ENCODE assay signal across 1 cellular context in genomic region chr5:7897014-7897600, GRCh38.
A peak's percentile ranks its signal among the peaks of the same experiment; 100 is the strongest.
TF ChIP-seq lines count a peak whose summit lies in the region.

No MANE protein-coding gene starts in this region.

TF ChIP-seq in K562, 482 proteins besides CTCF, POLR2A, EP300 and RAD21:
- TF ChIP-seq CHAMP1 (IDR thresholded peaks at IDR 0.05): 0 out of 2 replicates have a peak, but pooled peaks have one; percentile 32
- TF ChIP-seq ZNF79 (CRISPR knock-in tag; IDR thresholded peaks at IDR 0.05; ENCODE audit: low read depth): no peak
- TF ChIP-seq TFE3 (CRISPR knock-in tag; IDR thresholded peaks at IDR 0.05): peak; percentile 76
- peak; percentile 67; the same call in 1 of the 2 replicates for TF ChIP-seq JUND (IDR thresholded peaks at IDR 0.05; ENCODE audit: borderline replicate concordance, low read depth, low read length)
- peak; percentile 78 for TF ChIP-seq JUND (tag; IDR thresholded peaks at IDR 0.05; ENCODE audit: borderline replicate concordance, low read depth, low read length)
- peak; percentile 67 for TF ChIP-seq ATF3 (IDR thresholded peaks at IDR 0.05)
- no peak for TF ChIP-seq ATF3 (CRISPR knock-in tag; conservative IDR thresholded peaks at IDR 0.05)
- TF ChIP-seq YY1 (IDR thresholded peaks at IDR 0.05; ENCODE audit: borderline replicate concordance in 1 of 3, control insufficient read depth in 1 of 3, extremely low read depth in 1 of 3, insufficient read depth in 3 of 3, insufficient read length in 1 of 3, insufficient replicate concordance in 2 of 3, low read depth in 1 of 3, low read length in 2 of 3): peak in 2 of 3 experiments; percentile 73 to 88
- TF ChIP-seq THAP7 (CRISPR knock-in tag; IDR thresholded peaks at IDR 0.05): no peak
- TF ChIP-seq, protein P1, sequence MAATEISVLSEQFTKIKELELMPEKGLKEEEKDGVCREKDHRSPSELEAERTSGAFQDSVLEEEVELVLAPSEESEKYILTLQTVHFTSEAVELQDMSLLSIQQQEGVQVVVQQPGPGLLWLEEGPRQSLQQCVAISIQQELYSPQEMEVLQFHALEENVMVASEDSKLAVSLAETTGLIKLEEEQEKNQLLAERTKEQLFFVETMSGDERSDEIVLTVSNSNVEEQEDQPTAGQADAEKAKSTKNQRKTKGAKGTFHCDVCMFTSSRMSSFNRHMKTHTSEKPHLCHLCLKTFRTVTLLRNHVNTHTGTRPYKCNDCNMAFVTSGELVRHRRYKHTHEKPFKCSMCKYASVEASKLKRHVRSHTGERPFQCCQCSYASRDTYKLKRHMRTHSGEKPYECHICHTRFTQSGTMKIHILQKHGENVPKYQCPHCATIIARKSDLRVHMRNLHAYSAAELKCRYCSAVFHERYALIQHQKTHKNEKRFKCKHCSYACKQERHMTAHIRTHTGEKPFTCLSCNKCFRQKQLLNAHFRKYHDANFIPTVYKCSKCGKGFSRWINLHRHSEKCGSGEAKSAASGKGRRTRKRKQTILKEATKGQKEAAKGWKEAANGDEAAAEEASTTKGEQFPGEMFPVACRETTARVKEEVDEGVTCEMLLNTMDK (IDR thresholded peaks at IDR 0.05; ENCODE audit: borderline replicate concordance, insufficient read depth, low read depth, low read length, poor library complexity, severe bottlenecking): peak; percentile 30
- TF ChIP-seq SMC3 (conservative IDR thresholded peaks at IDR 0.05; ENCODE audit: insufficient read depth, low read depth, low read length): peak; percentile 41; the same call in 1 of the 2 replicates
